Comparison of ENCODE assay signal across 8 cellular contexts in genomic region chr15:39583586-39584265, GRCh38. TPM values are rescaled to one million over a fixed set of nuclear protein-coding genes. Genes with fewer than 3 reads are reported as not detected.
A peak's percentile ranks its signal among the peaks of the same experiment; 100 is the strongest.
DNase-seq lines count a peak whose midpoint lies in the region; ATAC-seq, FAIRE-seq and TF ChIP-seq lines count a peak whose summit lies in the region.

No MANE protein-coding gene starts in this region.

- intact Hi-C loops in psoas muscle (cut with DNase I) = loop anchor here (5.0 to 10.0 kb wide), 3 partner anchors 171 to 876 kb away; no protein-coding TSS in a partner anchor

- H3K27me3 ChIP-seq in duodenal mucosa (ENCODE audit: control insufficient read depth in 1 of 2, insufficient read depth in 2 of 2, low read length in 2 of 2) (no peaks in the 10 kb centered on the region), psoas muscle (ENCODE audit: insufficient read depth in 3 of 3, low read length in 2 of 3) (peaks cover 0 to 34% (median 7%) of the 10 kb centered on the region in 3 donors)

- DNase-seq in EH (ENCODE audit: low read depth) (peak; percentile 72), NAMALWA (ENCODE audit: low spot score) (peak; percentile 36), psoas muscle (no peak), NCI-H2029 (lab: John Stamatoyannopoulos, UW) (no peak), GM12891 (ENCODE audit: insufficient read length, low spot score) (no peak), NCI-H1417 (lab: John Stamatoyannopoulos, UW) (no peak), DMS153 (lab: John Stamatoyannopoulos, UW) (no peak)

- ATAC-seq in psoas muscle = no peak

- no peaks in the 10 kb centered on the region for H3K9me3 ChIP-seq in duodenal mucosa (ENCODE audit: control insufficient read depth in 1 of 2, low read length in 2 of 2)
- no peaks in the 10 kb centered on the region for H3K9me3 ChIP-seq in psoas muscle

- H3K4me1 ChIP-seq in duodenal mucosa (ENCODE audit: control insufficient read depth in 1 of 2, insufficient read depth in 2 of 2, low read length in 2 of 2) (peaks cover 6 to 15% of the 10 kb centered on the region in 2 donors), psoas muscle (no peaks in the 10 kb centered on the region)

- H3K27ac ChIP-seq in duodenal mucosa (ENCODE audit: low read depth, low read length) = no peak overlapping the region
- H3K27ac ChIP-seq in psoas muscle = no peak overlapping the region

- H3K4me3 ChIP-seq in duodenal mucosa (ENCODE audit: low read depth in 1 of 2, low read length in 2 of 2) (peak overlapping the region; percentile 21 to 38), psoas muscle (peak overlapping the region; percentile 65)

- TF ChIP-seq CTCF in psoas muscle (IDR thresholded peaks at IDR 0.05) = no peak

- no peak for FAIRE-seq in GM12891 (lab: Jason Lieb, UNC)

- WGBS in psoas muscle, 3 donors = 82 to 88% (median 84%) methylated on average over 13 of the region's 13 CpGs

- H3K36me3 ChIP-seq in duodenal mucosa (ENCODE audit: control insufficient read depth in 1 of 2, insufficient read depth in 2 of 2, low read length in 2 of 2) (peaks cover 5 to 15% of the 10 kb centered on the region in 2 donors), psoas muscle (ENCODE audit: insufficient read depth in 1 of 2, low read depth in 1 of 2) (peaks cover 0 to 14% of the 10 kb centered on the region in 2 donors)

- no peak for TF ChIP-seq POLR2A in GM12891 (IDR thresholded peaks at IDR 0.05; ENCODE audit: low read depth, low read length)

- H3K9ac ChIP-seq in duodenal mucosa (ENCODE audit: low read depth in 1 of 2, low read length in 2 of 2) = peak overlapping the region in 1 of 2 donors; percentile 31

TF ChIP-seq in GM12891, 5 proteins besides CTCF, POLR2A, EP300 and RAD21:
- TF ChIP-seq SPI1 (IDR thresholded peaks at IDR 0.05; ENCODE audit: low read depth, low read length) = no peak

RNA-seq across cellular contexts. Expression of gene THBS1, which starts 2.8 kb away (rescaled TPM):
- 10 to 100 TPM in 3 of 4 donors, 1 to 10 TPM in 1; 9.5 to 40.1 (median 27.1) TPM for total RNA-seq in psoas muscle
- 1 to 10 TPM; 3.3 to 9.7 (median 4.5) TPM for polyA plus RNA-seq in psoas muscle
- polyA plus RNA-seq in GM12891 (2012; ENCODE audit: low read depth, missing spikeins) = 0.24 TPM

Comparison
In these comparisons a context has a peak if more than half of its experiments do, and no peak if none do; other contexts are left out.
1. DNase-seq: peak in EH (single experiment) and NAMALWA (single experiment); none in psoas muscle (0 of 2), NCI-H2029 (single experiment), GM12891 (single experiment), NCI-H1417 (0 of 3) and DMS153 (single experiment).